17 cellular contexts compared by ENCODE assay signal in the genomic region with DNA sequence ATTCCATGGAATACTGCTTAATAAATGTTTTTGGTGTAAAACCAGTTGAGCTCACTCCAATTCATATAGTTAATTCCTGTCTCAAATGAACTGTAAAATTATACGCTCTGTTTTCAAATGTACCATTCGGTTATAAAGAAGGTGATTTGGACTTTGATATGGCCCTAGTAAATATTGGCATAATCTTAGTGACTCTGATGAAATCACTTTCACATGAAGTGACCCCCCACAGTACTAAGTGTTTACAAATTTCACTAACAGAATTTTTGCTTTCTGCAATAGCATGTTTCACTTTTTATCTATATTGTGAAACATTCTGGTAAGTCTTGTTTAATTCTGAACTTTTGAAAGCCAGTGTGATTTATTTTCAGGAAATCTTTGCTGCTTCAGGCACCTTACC. TPM values are rescaled to one million over a fixed set of nuclear protein-coding genes. Genes with fewer than 3 reads are reported as not detected.
DNase-seq lines count a peak whose midpoint lies in the region; ATAC-seq and TF ChIP-seq lines count a peak whose summit lies in the region.
"Had no signal": no experiment of that assay in that cellular context is flagged by ENCODE, and none has a peak within 500 bp of the region (broad histone marks: within the 10 kb centered on the region; RNA-seq: fewer than 3 reads in every experiment).

No MANE protein-coding gene starts in this region.

- H3K9me3 ChIP-seq in gastroesophageal sphincter: no peaks in the 10 kb centered on the region
- H3K9me3 ChIP-seq: BLaER1, HAP-1 had no signal

- ATAC-seq in left lobe of liver (peak; percentile 56), omental fat pad (ENCODE audit: low FRiP score) (peak; percentile 51), gastroesophageal sphincter (no peak), GM21367 (IDR thresholded peaks at IDR 0.05; ENCODE audit: unreplicated experiment) (no peak)
- ATAC-seq: CD8-positive, alpha-beta T cell had no signal

- WGBS in gastroesophageal sphincter (ENCODE audit: low coverage in 1 of 2), 2 donors: 86 to 87% methylated on average over 2 of the region's 2 CpGs

- no peak for TF ChIP-seq EP300 in gastroesophageal sphincter (IDR thresholded peaks at IDR 0.05)

- no peaks in the 10 kb centered on the region for H3K36me3 ChIP-seq in gastroesophageal sphincter
- H3K36me3 ChIP-seq: BLaER1, HAP-1 had no signal

- no peak overlapping the region for H3K4me3 ChIP-seq in gastroesophageal sphincter
- H3K4me3 ChIP-seq: BLaER1, HAP-1 had no signal

- H3K4me1 ChIP-seq in gastroesophageal sphincter: no peaks in the 10 kb centered on the region
- H3K4me1 ChIP-seq: BLaER1, HAP-1 had no signal

- DNase-seq in amniotic epithelial cell (ENCODE audit: low read depth) (peak; percentile 13), left lobe of liver (ENCODE audit: low spot score) (no peak), omental fat pad (ENCODE audit: low spot score) (no peak), NOMO-1 treated with DMSO at 0.1 percent for 48 hours (lab: John Stamatoyannopoulos, UW; ENCODE audit: unreplicated experiment) (no peak)
- DNase-seq: 8988T; Calu3; CD8-positive, alpha-beta T cell; GF-D8 had no signal

- H3K27ac ChIP-seq in C4-2B (no peak overlapping the region), gastroesophageal sphincter (no peak overlapping the region)
- H3K27ac ChIP-seq: BLaER1, HL-60 had no signal

- H3K27me3 ChIP-seq in gastroesophageal sphincter: no peaks in the 10 kb centered on the region
- H3K27me3 ChIP-seq: BLaER1 had no signal

- TF ChIP-seq POLR2A in gastroesophageal sphincter (IDR thresholded peaks at IDR 0.05): no peak

- TF ChIP-seq CTCF in C4-2B (conservative IDR thresholded peaks at IDR 0.05) (peak; percentile 39), omental fat pad (IDR thresholded peaks at IDR 0.05) (no peak), gastroesophageal sphincter (IDR thresholded peaks at IDR 0.05) (no peak)

RNA-seq across cellular contexts. Expression of a gene that starts 10.9 kb away (rescaled TPM):
- 3,366 TPM for total RNA-seq in left lobe of liver
- not detected for total RNA-seq in omental fat pad
- under 1 TPM in 1 of 4 donors, not detected in 3; 0.62 TPM for total RNA-seq in gastroesophageal sphincter
- total RNA-seq: A673; CD8-positive, alpha-beta T cell; H4; HT1080 had no signal

Comparison
In these comparisons a context has a peak if more than half of its experiments do, and no peak if none do; other contexts are left out.
1. ATAC-seq: peak in left lobe of liver (single experiment) and omental fat pad (single experiment); none in gastroesophageal sphincter (single experiment) and GM21367 (single experiment).
2. RNA of a gene that starts 10.9 kb away (total RNA-seq): 3,366 TPM in left lobe of liver (single experiment); not detected in omental fat pad and 0.62 TPM in gastroesophageal sphincter; every median in the first group is over 1,000 times any median in the second.